Comparison of ENCODE assay signal across 9 cellular contexts in genomic region chr11:67006029-67006884, GRCh38. TPM values are rescaled to one million over a fixed set of nuclear protein-coding genes. Genes with fewer than 3 reads are reported as not detected.
A peak's percentile ranks its signal among the peaks of the same experiment; 100 is the strongest.
DNase-seq lines count a peak whose midpoint lies in the region; ATAC-seq and TF ChIP-seq lines count a peak whose summit lies in the region.
"Had no signal": no experiment of that assay in that cellular context is flagged by ENCODE, and none has a peak within 500 bp of the region (broad histone marks: within the 10 kb centered on the region; RNA-seq: fewer than 3 reads in every experiment).

No MANE protein-coding gene starts in this region.

- DNase-seq in activated CD4-positive, alpha-beta T cell treated with anti-CD3 and anti-CD28 coated beads, Interleukin-2, amount 50 U/mL, for 48 hours: peak; percentile 31 to 52
- no peak for DNase-seq in activated CD4-positive, alpha-beta T cell treated with anti-CD3 and anti-CD28 coated beads for 1 hour
- DNase-seq in NOMO-1 (lab: John Stamatoyannopoulos, UW; ENCODE audit: unreplicated experiment in 2 of 2) (peak; percentile 66 to 70), erythroblast (lab: John Stamatoyannopoulos, UW) (peak; percentile 43 to 49), left lobe of liver (ENCODE audit: low spot score) (no peak), prostate gland (ENCODE audit: low spot score) (no peak), aorta (no peak)
- peak; percentile 50 for DNase-seq in stimulated activated CD8-positive, alpha-beta memory T cell treated with anti-CD3 and anti-CD28 coated beads, Interleukin-4, amount 100 ng/mL, for 48 hours
- DNase-seq: NCI-H510A treated with DMSO at 0.1 percent for 48 hours had no signal

- no peaks in the 10 kb centered on the region for H3K4me1 ChIP-seq in prostate gland (replicated peaks)
- H3K4me1 ChIP-seq in aorta (ENCODE audit: control insufficient read depth in 1 of 2, insufficient read depth in 2 of 2, low read length in 2 of 2): no peaks in the 10 kb centered on the region

- intact Hi-C loops in prostate gland (cut with DNase I) (no loop called here), aorta (cut with DNase I) (no loop called here)

- H3K9me3 ChIP-seq in prostate gland: no peaks in the 10 kb centered on the region
- H3K9me3 ChIP-seq in aorta (ENCODE audit: control insufficient read depth, low read length): no peaks in the 10 kb centered on the region

- H3K36me3 ChIP-seq in prostate gland (no peaks in the 10 kb centered on the region), aorta (ENCODE audit: control insufficient read depth in 1 of 2, insufficient read depth in 2 of 2, low read length in 1 of 2) (no peaks in the 10 kb centered on the region)

- TF ChIP-seq CTCF in prostate gland (IDR thresholded peaks at IDR 0.05): no peak

- no peak overlapping the region for H3K4me3 ChIP-seq in prostate gland
- H3K4me3 ChIP-seq in aorta (ENCODE audit: low read length in 2 of 2): no peak overlapping the region

- ATAC-seq in left lobe of liver: no peak
- no peak for ATAC-seq in aorta (ENCODE audit: low FRiP score)

- no peak overlapping the region for H3K27ac ChIP-seq in prostate gland
- H3K27ac ChIP-seq in aorta (ENCODE audit: low read depth in 1 of 2, low read length in 2 of 2): no peak overlapping the region

- no peak for TF ChIP-seq POLR2A in erythroblast (IDR thresholded peaks at IDR 0.05; ENCODE audit: low read length)
- TF ChIP-seq POLR2A in prostate gland (IDR thresholded peaks at IDR 0.05): no peak

- H3K27me3 ChIP-seq in prostate gland (replicated peaks; ENCODE audit: insufficient read depth) (no peaks in the 10 kb centered on the region), aorta (ENCODE audit: control insufficient read depth in 1 of 2, insufficient read depth in 2 of 2, low read length in 1 of 2) (no peaks in the 10 kb centered on the region)

- 77% methylated on average over 14 of the region's 14 CpGs for WGBS in prostate gland
- WGBS in aorta, 2 donors: 82 to 84% methylated on average over 13 to 14 of the region's 14 CpGs

RNA-seq across cellular contexts. Expression of gene SYT12, which starts 16.7 kb away (rescaled TPM):
- total RNA-seq in left lobe of liver (4.8 TPM), prostate gland (1 to 10 TPM; 2.1 to 3.4 TPM), aorta (1 to 10 TPM; 4.7 to 5.5 TPM)
- 1 to 10 TPM; 1.4 to 3.8 TPM for polyA plus RNA-seq in aorta

RNA-seq across cellular contexts. Expression of gene C11orf86, which starts 31.2 kb away (rescaled TPM):
- total RNA-seq in left lobe of liver: not detected
- not detected for total RNA-seq in prostate gland
- not detected for total RNA-seq in aorta
- polyA plus RNA-seq in aorta: 10 to 100 TPM in 1 of 2 donors, under 1 TPM in 1; 0.10 to 54.8 TPM

RNA-seq across cellular contexts. Expression of gene PC, which starts 48.1 kb away (rescaled TPM):
- total RNA-seq in left lobe of liver (392 TPM), prostate gland (10 to 100 TPM; 42.8 to 43.4 TPM), aorta (10 to 100 TPM; 12.6 to 15.9 TPM)
- 10 to 100 TPM; 13.6 to 22.7 TPM for polyA plus RNA-seq in aorta

RNA-seq across cellular contexts. Expression of gene RHOD, which starts 50.4 kb away (rescaled TPM):
- total RNA-seq in left lobe of liver: 23.2 TPM
- 10 to 100 TPM; 26.2 to 69.5 TPM for total RNA-seq in prostate gland
- total RNA-seq in aorta: 10 to 100 TPM; 19.4 to 20.1 TPM
- polyA plus RNA-seq in aorta: 10 to 100 TPM; 28.4 to 33.6 TPM

Comparison
In these comparisons a context has a peak if more than half of its experiments do, and no peak if none do; other contexts are left out.
1. DNase-seq: peak in activated CD4-positive, alpha-beta T cell treated with anti-CD3 and anti-CD28 coated beads, Interleukin-2, amount 50 U/mL, for 48 hours (2 of 2), NOMO-1 (2 of 2), erythroblast (2 of 2) and stimulated activated CD8-positive, alpha-beta memory T cell treated with anti-CD3 and anti-CD28 coated beads, Interleukin-4, amount 100 ng/mL, for 48 hours (single experiment); none in activated CD4-positive, alpha-beta T cell treated with anti-CD3 and anti-CD28 coated beads for 1 hour (single experiment), left lobe of liver (single experiment), prostate gland (single experiment) and aorta (0 of 2).